9 cellular contexts compared by ENCODE assay signal in genomic region chr20:34559311-34560140, GRCh38. TPM values are rescaled to one million over a fixed set of nuclear protein-coding genes. Genes with fewer than 3 reads are reported as not detected.
A peak's percentile ranks its signal among the peaks of the same experiment; 100 is the strongest.
DNase-seq lines count a peak whose midpoint lies in the region; ATAC-seq and TF ChIP-seq lines count a peak whose summit lies in the region.
"Had no signal": no experiment of that assay in that cellular context is flagged by ENCODE, and none has a peak within 500 bp of the region (broad histone marks: within the 10 kb centered on the region; RNA-seq: fewer than 3 reads in every experiment).

No MANE protein-coding gene starts in this region.

- no peaks in the 10 kb centered on the region for H3K9me3 Mint-ChIP-seq in activated T-helper 2 cell treated with anti-CD3 and anti-CD28 coated beads, Interferon-gamma antibody, Interleukin-2, Interleukin-4, amounts not matched to agents 10 μg/mL and 5 μg/mL and 100 μg/mL, durations not matched to agents 14 hours and 24 hours and 36 hours

- H3K79me2 ChIP-seq in GM23248 (ENCODE audit: insufficient read depth), result no peaks in the 10 kb centered on the region

- H3K27ac Mint-ChIP-seq in activated T-helper 2 cell treated with anti-CD3 and anti-CD28 coated beads, Interferon-gamma antibody, Interleukin-2, Interleukin-4, amounts not matched to agents 10 μg/mL and 5 μg/mL and 100 μg/mL, durations not matched to agents 14 hours and 24 hours and 36 hours, result peak overlapping the region; percentile 24

- TF ChIP-seq CTCF in heart left ventricle (IDR thresholded peaks at IDR 0.05), result no peak
- no peak for TF ChIP-seq CTCF in psoas muscle (IDR thresholded peaks at IDR 0.05)

- H3K9me3 ChIP-seq in GM23248 (ENCODE audit: low read depth), result no peaks in the 10 kb centered on the region
- H3K9me3 ChIP-seq in heart left ventricle, result no peaks in the 10 kb centered on the region
- H3K9me3 ChIP-seq in psoas muscle, result no peaks in the 10 kb centered on the region

- H2AFZ ChIP-seq in GM23248, result no peak overlapping the region

- H3K36me3 Mint-ChIP-seq in activated T-helper 2 cell treated with anti-CD3 and anti-CD28 coated beads, Interferon-gamma antibody, Interleukin-2, Interleukin-4, amounts not matched to agents 10 μg/mL and 5 μg/mL and 100 μg/mL, durations not matched to agents 14 hours and 24 hours and 36 hours (ENCODE audit: low read depth), result peaks cover 2% of the 10 kb centered on the region

- peaks cover 10% of the 10 kb centered on the region for H3K4me1 Mint-ChIP-seq in activated T-helper 2 cell treated with anti-CD3 and anti-CD28 coated beads, Interferon-gamma antibody, Interleukin-2, Interleukin-4, amounts not matched to agents 10 μg/mL and 5 μg/mL and 100 μg/mL, durations not matched to agents 14 hours and 24 hours and 36 hours (ENCODE audit: low read depth)

- in situ Hi-C loops in GM23248 (cut with MboI), result no loop called here

- no peaks in the 10 kb centered on the region for H3K9me2 ChIP-seq in GM23248 (ENCODE audit: insufficient read depth)

- no peaks in the 10 kb centered on the region for H3K27me3 Mint-ChIP-seq in activated T-helper 2 cell treated with anti-CD3 and anti-CD28 coated beads, Interferon-gamma antibody, Interleukin-2, Interleukin-4, amounts not matched to agents 10 μg/mL and 5 μg/mL and 100 μg/mL, durations not matched to agents 14 hours and 24 hours and 36 hours (ENCODE audit: low read depth)

- no peaks in the 10 kb centered on the region for H3K36me3 ChIP-seq in GM23248 (ENCODE audit: low read depth)
- peaks cover 0 to 6% (median 0%) of the 10 kb centered on the region in 9 donors for H3K36me3 ChIP-seq in heart left ventricle
- H3K36me3 ChIP-seq in psoas muscle (ENCODE audit: insufficient read depth in 1 of 2, low read depth in 1 of 2), result no peaks in the 10 kb centered on the region

- no peak overlapping the region; the same call in 1 of the 2 replicates for H3K4me3 ChIP-seq in GM23248
- peak overlapping the region; percentile 57 to 98 (median 86) for H3K4me3 ChIP-seq in heart left ventricle
- peak overlapping the region; percentile 82 for H3K4me3 ChIP-seq in psoas muscle

- peak overlapping the region; percentile 88; the same call in 1 of the 2 replicates for H3K9ac ChIP-seq in GM23248

- no peaks in the 10 kb centered on the region for H4K20me1 ChIP-seq in GM23248 (ENCODE audit: insufficient read depth)

- H3K4me2 ChIP-seq in GM23248 (ENCODE audit: unreplicated experiment), result no peak overlapping the region

- no peaks in the 10 kb centered on the region for H3K27me3 ChIP-seq in GM23248 (replicated peaks; ENCODE audit: insufficient read depth)
- H3K27me3 ChIP-seq in heart left ventricle, result no peaks in the 10 kb centered on the region
- no peaks in the 10 kb centered on the region for H3K27me3 ChIP-seq in psoas muscle (ENCODE audit: insufficient read depth in 3 of 3, low read length in 2 of 3)

- intact Hi-C loops in activated T-helper 2 cell treated with anti-CD3 and anti-CD28 coated beads, Interferon-gamma antibody, Interleukin-2, Interleukin-4, amounts not matched to agents 10 μg/mL and 5 μg/mL and 100 μg/mL, durations not matched to agents 14 hours and 24 hours and 36 hours (cut with micrococcal nuclease), result no loop called here
- intact Hi-C loops in heart left ventricle (cut with DNase I), result loop anchor here in 2 of 10 donors (10.0 kb wide), 1 partner anchor 145 kb away; the partner anchor contains the start of gene TP53INP2 (in 2 of the 2)
- intact Hi-C loops in psoas muscle (cut with DNase I), result loop anchor here in 1 of 2 donors (5.0 kb wide), 1 partner anchor 148 kb away; no protein-coding TSS in a partner anchor

- H3K27ac ChIP-seq in GM23248, result no peak overlapping the region
- H3K27ac ChIP-seq in heart left ventricle, result peak overlapping the region in 11 of 12 donors; percentile 81 to 98 (median 95)
- H3K27ac ChIP-seq in psoas muscle, result peak overlapping the region; percentile 86

- TF ChIP-seq POLR2A in heart left ventricle (IDR thresholded peaks at IDR 0.05), result no peak

- peak overlapping the region; percentile 43 for H3K4me3 Mint-ChIP-seq in activated T-helper 2 cell treated with anti-CD3 and anti-CD28 coated beads, Interferon-gamma antibody, Interleukin-2, Interleukin-4, amounts not matched to agents 10 μg/mL and 5 μg/mL and 100 μg/mL, durations not matched to agents 14 hours and 24 hours and 36 hours (ENCODE audit: low read depth)

- H3F3A ChIP-seq in GM23248 (ENCODE audit: insufficient read depth), result peaks cover 5% of the 10 kb centered on the region; the same call in 1 of the 2 replicates

- 71 to 75% methylated on average over 22 to 31 of the region's 43 CpGs for WGBS in GM23248 (ENCODE audit: low coverage in 1 of 2, low lambda C conversion rate in 2 of 2, missing lambda C conversion rate in 2 of 2), 2 experiments
- 38 to 49% (median 42%) methylated on average over 31 to 43 of the region's 43 CpGs for WGBS in heart left ventricle, 4 donors
- WGBS in psoas muscle, 3 donors, result 43 to 52% (median 44%) methylated on average over 43 of the region's 43 CpGs

- ATAC-seq in heart left ventricle (peak in 3 of 4 donors; percentile 1 to 9 (median 1)), psoas muscle (peak; percentile 4 to 15 (median 10)), HG03196 (IDR thresholded peaks at IDR 0.05; ENCODE audit: unreplicated experiment) (no peak), HG02571 (IDR thresholded peaks at IDR 0.05; ENCODE audit: unreplicated experiment) (no peak)

- H3K4me1 ChIP-seq in GM23248 (ENCODE audit: insufficient read depth) (no peaks in the 10 kb centered on the region; the same call in 1 of the 2 replicates), heart left ventricle (peaks cover 0 to 24% (median 8%) of the 10 kb centered on the region in 12 donors), psoas muscle (peaks cover 7% of the 10 kb centered on the region)

- DNase-seq in GM23248, result peak; percentile 26
- DNase-seq in activated T-helper 2 cell treated with anti-CD3 and anti-CD28 coated beads, Interferon-gamma antibody, Interleukin-2, Interleukin-4, amounts not matched to agents 10 μg/mL and 5 μg/mL and 100 μg/mL, durations not matched to agents 14 hours and 24 hours and 36 hours (ENCODE audit: low spot score), result no peak
- peak in 2 of 5 donors; percentile 30 to 51 for DNase-seq in heart left ventricle
- DNase-seq in psoas muscle, result peak; percentile 37 to 66
- DNase-seq in NCI-H1092 treated with DMSO at 0.1 percent for 48 hours (lab: John Stamatoyannopoulos, UW), result no peak
- no peak for DNase-seq in activated CD4-positive, CD25-positive, alpha-beta regulatory T cell treated with anti-CD3 and anti-CD28 coated beads, Interleukin-2, amount 50 U/mL, for 72 hours
- DNase-seq: activated CD4-positive, alpha-beta T cell treated with anti-CD3 and anti-CD28 coated beads for 4 hours had no signal

RNA-seq across cellular contexts. Expression of gene MAP1LC3A, which starts 1.0 kb away (rescaled TPM):
- total RNA-seq in GM23248 (2014; rRNA removed; shearing (Covaris generic)), result 69.8 and 80.3 TPM in 2 replicates
- polyA plus RNA-seq in GM23248 (2016; fragmentation: Nextera tagmentation; extraction: Ambion mirVana) (82.5 and 83.1 TPM in 2 replicates), heart left ventricle (100 to 1,000 TPM in 1 of 2 donors, 10 to 100 TPM in 1; 42.8 to 145 TPM), psoas muscle (10 to 100 TPM; 27.4 to 90.5 (median 30.9) TPM)
- 2.4 and 3.3 TPM in 2 replicates for total RNA-seq in activated T-helper 2 cell treated with anti-CD3 and anti-CD28 coated beads, Interferon-gamma antibody, Interleukin-2, Interleukin-4, amounts not matched to agents 10 μg/mL and 5 μg/mL and 100 μg/mL, durations not matched to agents 14 hours and 24 hours and 36 hours
- total RNA-seq in heart left ventricle (100 to 1,000 TPM in 3 of 9 donors, 10 to 100 TPM in 6; 54.0 to 212 (median 88.6) TPM), psoas muscle (10 to 100 TPM; 27.4 to 44.9 (median 37.5) TPM)

RNA-seq across cellular contexts. Expression of gene DYNLRB1, which starts 43.3 kb away (rescaled TPM):
- total RNA-seq in GM23248 (2014; rRNA removed; shearing (Covaris generic)), result 100 and 123 TPM in 2 replicates
- polyA plus RNA-seq in GM23248 (2016; fragmentation: Nextera tagmentation; extraction: Ambion mirVana) (279 and 290 TPM in 2 replicates), heart left ventricle (100 to 1,000 TPM; 200 to 405 TPM), psoas muscle (100 to 1,000 TPM; 166 to 179 (median 171) TPM)
- total RNA-seq in activated T-helper 2 cell treated with anti-CD3 and anti-CD28 coated beads, Interferon-gamma antibody, Interleukin-2, Interleukin-4, amounts not matched to agents 10 μg/mL and 5 μg/mL and 100 μg/mL, durations not matched to agents 14 hours and 24 hours and 36 hours, result 104 and 112 TPM in 2 replicates
- total RNA-seq in heart left ventricle (100 to 1,000 TPM; 129 to 376 (median 145) TPM), psoas muscle (100 to 1,000 TPM in 2 of 4 donors, 10 to 100 TPM in 2; 93.2 to 119 (median 99.0) TPM)

Comparison
In these comparisons a context has a peak if more than half of its experiments do, and no peak if none do; other contexts are left out.
1. DNase-seq: peak in GM23248 (single experiment) and psoas muscle (2 of 2); none in activated T-helper 2 cell treated with anti-CD3 and anti-CD28 coated beads, Interferon-gamma antibody, Interleukin-2, Interleukin-4, amounts not matched to agents 10 μg/mL and 5 μg/mL and 100 μg/mL, durations not matched to agents 14 hours and 24 hours and 36 hours (single experiment), NCI-H1092 treated with DMSO at 0.1 percent for 48 hours (single experiment) and activated CD4-positive, CD25-positive, alpha-beta regulatory T cell treated with anti-CD3 and anti-CD28 coated beads, Interleukin-2, amount 50 U/mL, for 72 hours (single experiment).
2. ATAC-seq: peak in heart left ventricle (3 of 4) and psoas muscle (4 of 4); none in HG03196 (single experiment) and HG02571 (single experiment).